30 cellular contexts compared by ENCODE assay signal in the genomic region with DNA sequence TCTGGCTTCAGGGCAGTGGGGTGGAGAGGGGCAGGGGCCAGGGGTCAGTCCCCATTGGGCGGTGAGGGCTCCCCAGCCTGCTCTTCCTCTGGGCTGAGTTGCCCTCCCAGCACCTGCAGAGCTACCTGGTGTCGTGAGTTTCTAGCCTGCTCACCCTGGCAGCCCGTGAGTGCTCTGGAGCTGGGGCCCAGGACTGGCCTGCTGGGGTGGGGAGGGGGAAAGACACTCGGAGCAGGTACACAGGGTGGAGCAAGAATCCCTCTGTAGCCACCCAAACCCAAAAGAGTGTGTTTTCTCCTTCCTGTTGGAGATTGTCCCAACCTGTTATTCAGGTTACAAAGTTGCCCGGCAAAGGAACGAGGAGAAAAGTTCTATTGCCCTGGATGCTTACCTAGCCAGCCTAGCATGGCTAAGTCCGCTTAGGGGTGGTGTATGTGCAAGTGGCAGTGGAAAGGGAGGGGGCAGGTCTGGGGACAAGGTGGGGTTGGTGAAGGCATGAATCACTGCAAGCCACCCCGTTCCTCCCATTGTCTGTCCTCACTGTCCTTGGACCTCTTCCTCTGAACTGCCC. TPM values are rescaled to one million over a fixed set of nuclear protein-coding genes. Genes with fewer than 3 reads are reported as not detected.
DNase-seq lines count a peak whose midpoint lies in the region; ATAC-seq, FAIRE-seq and TF ChIP-seq lines count a peak whose summit lies in the region.
"Had no signal": no experiment of that assay in that cellular context is flagged by ENCODE, and none has a peak within 500 bp of the region (broad histone marks: within the 10 kb centered on the region; RNA-seq: fewer than 3 reads in every experiment).

No MANE protein-coding gene starts in this region.

- H3K4me3 ChIP-seq in LNCaP clone FGC (ENCODE audit: low read depth, low read length) (no peak overlapping the region), bronchial epithelial cell (ENCODE audit: low read depth, low read length) (no peak overlapping the region), mucosa of descending colon (no peak overlapping the region), thyroid gland (replicated peaks in 1 of 3) (no peak overlapping the region)
- H3K4me3 ChIP-seq: heart right ventricle, K562, MG63 had no signal

- H3K36me3 ChIP-seq in bronchial epithelial cell (ENCODE audit: control insufficient read depth, insufficient read depth, low read length) (no peaks in the 10 kb centered on the region), mucosa of descending colon (ENCODE audit: low read depth) (no peaks in the 10 kb centered on the region), thyroid gland (no peaks in the 10 kb centered on the region)
- H3K36me3 ChIP-seq: heart right ventricle, MG63 had no signal

- intact Hi-C loops in mucosa of descending colon (cut with DNase I, micrococcal nuclease) = no loop called here
- intact Hi-C loops in thyroid gland (cut with DNase I) = no loop called here
- intact Hi-C loops in sciatic nerve (cut with DNase I) = no loop called here

- H3K4me1 ChIP-seq in mucosa of descending colon (ENCODE audit: low read depth) (peaks cover 23% of the 10 kb centered on the region), thyroid gland (peaks cover 0 to 13% of the 10 kb centered on the region in 2 donors)
- H3K4me1 ChIP-seq: heart right ventricle had no signal

- H3K27ac ChIP-seq in thyroid gland = no peak overlapping the region
- H3K27ac ChIP-seq: epithelial cell of prostate, heart right ventricle, RWPE1 had no signal

- 38% methylated on average over 8 of the region's 8 CpGs for WGBS in thyroid gland, 2 donors

- TF ChIP-seq CTCF in LNCaP clone FGC (IDR thresholded peaks at IDR 0.05; ENCODE audit: control insufficient read depth, extremely low read depth, insufficient read depth) = no peak
- TF ChIP-seq CTCF in bronchial epithelial cell (IDR thresholded peaks at IDR 0.05; ENCODE audit: insufficient read depth, low read length, severe bottlenecking) = no peak
- TF ChIP-seq CTCF in mucosa of descending colon (IDR thresholded peaks at IDR 0.05) = no peak
- TF ChIP-seq CTCF in thyroid gland (IDR thresholded peaks at IDR 0.05) = no peak

- DNase-seq in LNCaP clone FGC (ENCODE audit: low read depth) (peak; percentile 27), bronchial epithelial cell (ENCODE audit: low read depth) (peak; percentile 9), mucosa of descending colon (peak; percentile 56 to 74 (median 62)), thyroid gland (peak; percentile 49 to 51), SW480 (ENCODE audit: low spot score) (no peak), sciatic nerve (ENCODE audit: low spot score) (no peak), NCI-H446 (lab: John Stamatoyannopoulos, UW) (no peak)
- DNase-seq: activated CD8-positive, alpha-beta T cell treated with anti-CD3 and anti-CD28 coated beads for 36 hours; activated gamma-delta T cell; C1 segment of cervical spinal cord; EL; H9; heart right ventricle; kidney glomerular epithelial cell; MG63; NCI-H1417; NCI-H2081 treated with DMSO at 0.1 percent for 48 hours; NCI-H226; NCI-H748 treated with DMSO at 0.1 percent for 48 hours; stimulated activated CD4-positive, alpha-beta T cell treated with anti-CD3 and anti-CD28 coated beads, Interleukin-1b, Interleukin-23, amount 100 ng/mL, for 48 hours had no signal

- H3K27me3 ChIP-seq in bronchial epithelial cell (ENCODE audit: control insufficient read depth, insufficient read depth, low read length) = peaks cover 4% of the 10 kb centered on the region
- H3K27me3 ChIP-seq in thyroid gland = no peaks in the 10 kb centered on the region
- H3K27me3 ChIP-seq: MG63 had no signal

- FAIRE-seq in bronchial epithelial cell (lab: Jason Lieb, UNC) = no peak
- FAIRE-seq: D721Med, GM12891, K562, urothelium cell line had no signal

- H3K9me3 ChIP-seq in mucosa of descending colon (no peaks in the 10 kb centered on the region), thyroid gland (no peaks in the 10 kb centered on the region)
- H3K9me3 ChIP-seq: heart right ventricle, MG63 had no signal

- ATAC-seq in mucosa of descending colon = peak; percentile 82
- no peak for ATAC-seq in sciatic nerve
- ATAC-seq: activated CD8-positive, alpha-beta T cell treated with anti-CD3 and anti-CD28 coated beads for 36 hours; heart right ventricle had no signal

- TF ChIP-seq POLR2A in thyroid gland (IDR thresholded peaks at IDR 0.05) = no peak

RNA-seq across cellular contexts. Expression of a gene that starts 8.9 kb away (rescaled TPM):
- total RNA-seq in bronchial epithelial cell (5.3 and 32.9 TPM in 2 replicates), mucosa of descending colon (100 to 1,000 TPM; 253 to 761 (median 323) TPM), thyroid gland (under 1 TPM in 1 of 4 donors, not detected in 3; 0.67 TPM), sciatic nerve (not detected)
- total RNA-seq: activated CD8-positive, alpha-beta T cell treated with anti-CD3 and anti-CD28 coated beads for 36 hours; cerebellum; fibroblast of villous mesenchyme; H9; heart right ventricle; K562; myocyte; skeletal muscle tissue had no signal

Comparison
In these comparisons a context has a peak if more than half of its experiments do, and no peak if none do; other contexts are left out.
1. DNase-seq: peak in LNCaP clone FGC (single experiment), bronchial epithelial cell (single experiment), mucosa of descending colon (3 of 3) and thyroid gland (2 of 2); none in SW480 (single experiment), sciatic nerve (single experiment) and NCI-H446 (0 of 2).